Comparison of ENCODE assay signal across 8 cellular contexts in genomic region chr3:152271465-152272035, GRCh38. TPM values are rescaled to one million over a fixed set of nuclear protein-coding genes. Genes with fewer than 3 reads are reported as not detected.
DNase-seq lines count a peak whose midpoint lies in the region; ATAC-seq, FAIRE-seq and TF ChIP-seq lines count a peak whose summit lies in the region.

No MANE protein-coding gene starts in this region.

- H3K36me3 ChIP-seq in HepG2 (replicated peaks in 1 of 2; ENCODE audit: control insufficient read depth in 1 of 2, insufficient read depth in 2 of 2, low read length in 2 of 2): no peaks in the 10 kb centered on the region
- no peaks in the 10 kb centered on the region for H3K36me3 ChIP-seq in thymus (ENCODE audit: control insufficient read depth, insufficient read depth)

- peak overlapping the region; percentile 94; the same call in 1 of the 2 replicates for H3K9ac ChIP-seq in HepG2 (ENCODE audit: insufficient read depth, low read depth, low read length)

- no TSS peak for BruUV-seq in HepG2 (replicated peaks; lab: Mats Ljungman, UMichigan)

- H3K4me2 ChIP-seq in HepG2 (ENCODE audit: low read depth, low read length): peak overlapping the region; percentile 79

- no peaks in the 10 kb centered on the region for H3K27me3 ChIP-seq in HepG2 (ENCODE audit: control insufficient read depth in 1 of 2, insufficient read depth in 2 of 2, low read length in 2 of 2)
- no peaks in the 10 kb centered on the region for H3K27me3 ChIP-seq in thymus (ENCODE audit: control insufficient read depth, insufficient read depth)

- TF ChIP-seq POLR2A in HepG2 (IDR thresholded peaks at IDR 0.05; ENCODE audit: insufficient read depth in 1 of 2, low read depth in 2 of 2, low read length in 2 of 2): no peak

- TF ChIP-seq EP300 in HepG2 (IDR thresholded peaks at IDR 0.05; ENCODE audit: low read depth in 2 of 2, low read length in 2 of 2) (no peak), HepG2 (CRISPR knock-in tag; IDR thresholded peaks at IDR 0.05; ENCODE audit: borderline replicate concordance) (no peak)

- H3K9me3 ChIP-seq in HepG2 (ENCODE audit: low read length) (no peaks in the 10 kb centered on the region), thymus (ENCODE audit: control insufficient read depth) (no peaks in the 10 kb centered on the region)

- POLR2A ChIA-PET in HepG2 (lab: Yijun Ruan, JAX) (no interaction called here), WTC11 (lab: Charles Lee) (no interaction called here)

- H4K20me1 ChIP-seq in HepG2 (ENCODE audit: insufficient read depth, low read length): 0 out of 2 replicates have a peak, but pooled peaks cover 2% of the 10 kb centered on the region

- peak overlapping the region; percentile 3 to 87 (median 81); a peak in 4 of 6 replicates for H3K4me3 ChIP-seq in HepG2 (replicated peaks in 1 of 3; ENCODE audit: insufficient read depth in 1 of 3, low read depth in 2 of 3, low read length in 3 of 3)
- peak overlapping the region; percentile 98 for H3K4me3 ChIP-seq in thymus (ENCODE audit: low read length)

- H3K27ac ChIP-seq in HepG2 (ENCODE audit: extremely low read length, insufficient read depth, low read length) (peak overlapping the region; percentile 97), thymus (ENCODE audit: low read depth) (no peak overlapping the region)

- WGBS in HepG2 (ENCODE audit: low lambda C conversion rate): 62% methylated on average over 3 of the region's 3 CpGs
- 7% methylated on average over 3 of the region's 3 CpGs for WGBS in thymus

- peaks cover 40% of the 10 kb centered on the region for H3K36me3 Mint-ChIP-seq in activated CD4-positive, alpha-beta T cell treated with anti-CD3 and anti-CD28 coated beads, Interleukin-2, amount 10 ng/mL, durations not matched to agents 24 days and 14 days (ENCODE audit: low read depth)
- H3K36me3 Mint-ChIP-seq in activated T-helper 2 cell treated with anti-CD3 and anti-CD28 coated beads, Interferon-gamma antibody, Interleukin-2, Interleukin-4, amounts not matched to agents 10 μg/mL and 5 μg/mL and 100 μg/mL, durations not matched to agents 14 hours and 24 hours and 36 hours (ENCODE audit: low read depth): peaks cover 31% of the 10 kb centered on the region
- no peaks in the 10 kb centered on the region for H3K36me3 Mint-ChIP-seq in WTC11

- no peak for TF ChIP-seq RAD21 in HepG2 (CRISPR knock-in tag; IDR thresholded peaks at IDR 0.05)

- H3K9me3 Mint-ChIP-seq in activated CD4-positive, alpha-beta T cell treated with anti-CD3 and anti-CD28 coated beads, Interleukin-2, amount 10 ng/mL, durations not matched to agents 24 days and 14 days: no peaks in the 10 kb centered on the region
- H3K9me3 Mint-ChIP-seq in activated T-helper 2 cell treated with anti-CD3 and anti-CD28 coated beads, Interferon-gamma antibody, Interleukin-2, Interleukin-4, amounts not matched to agents 10 μg/mL and 5 μg/mL and 100 μg/mL, durations not matched to agents 14 hours and 24 hours and 36 hours: no peaks in the 10 kb centered on the region
- no peaks in the 10 kb centered on the region for H3K9me3 Mint-ChIP-seq in WTC11

- H3K27me3 Mint-ChIP-seq in activated CD4-positive, alpha-beta T cell treated with anti-CD3 and anti-CD28 coated beads, Interleukin-2, amount 10 ng/mL, durations not matched to agents 24 days and 14 days: no peaks in the 10 kb centered on the region
- H3K27me3 Mint-ChIP-seq in activated T-helper 2 cell treated with anti-CD3 and anti-CD28 coated beads, Interferon-gamma antibody, Interleukin-2, Interleukin-4, amounts not matched to agents 10 μg/mL and 5 μg/mL and 100 μg/mL, durations not matched to agents 14 hours and 24 hours and 36 hours (ENCODE audit: low read depth): no peaks in the 10 kb centered on the region
- peaks cover 19% of the 10 kb centered on the region for H3K27me3 Mint-ChIP-seq in WTC11 (ENCODE audit: low read depth)

- TF ChIP-seq CTCF in HepG2 (CRISPR knock-in tag; IDR thresholded peaks at IDR 0.05) (no peak), WTC11 (IDR thresholded peaks at IDR 0.05) (no peak)

- CTCF ChIA-PET in HepG2 (lab: Yijun Ruan, JAX; ENCODE audit: low intra/inter-chr PET ratio, low total read pairs) (no interaction called here), WTC11 (lab: Charles Lee) (interaction anchor here (0.7 kb wide), 1 partner anchor 336 kb away, joined by 3 read pairs; no protein-coding TSS in a partner anchor)

- peaks cover 67% of the 10 kb centered on the region for H3K4me1 ChIP-seq in HepG2 (ENCODE audit: insufficient read depth, low read length)
- peaks cover 17% of the 10 kb centered on the region for H3K4me1 ChIP-seq in thymus (ENCODE audit: control insufficient read depth, insufficient read depth, low read length)

- ATAC-seq in HepG2 (no peak), WTC11 (no peak)

- no peak for DNase-seq in activated CD4-positive, alpha-beta T cell treated with anti-CD3 and anti-CD28 coated beads, Interleukin-2, amount 10 ng/mL, durations not matched to agents 24 days and 14 days
- no peak for DNase-seq in activated CD4-positive, alpha-beta T cell treated with anti-CD3 and anti-CD28 coated beads for 48 hours
- no peak for DNase-seq in activated T-helper 2 cell treated with anti-CD3 and anti-CD28 coated beads, Interferon-gamma antibody, Interleukin-2, Interleukin-4, amounts not matched to agents 10 μg/mL and 5 μg/mL and 100 μg/mL, durations not matched to agents 14 hours and 24 hours and 36 hours (ENCODE audit: low spot score)
- DNase-seq in HepG2 (ENCODE audit: low spot score) (no peak), WTC11 (ENCODE audit: low spot score) (no peak), NCI-H187 (lab: John Stamatoyannopoulos, UW) (no peak), GM19238 (ENCODE audit: insufficient read length, low spot score) (no peak)

- in situ Hi-C loops in HepG2 (cut with HindIII; ENCODE audit: extremely low pct_ligation_motif_present, low pct_unique_long_range_greater_than_20kb): no loop called here

- H2AFZ ChIP-seq in HepG2 (ENCODE audit: low read length): no peak overlapping the region

- H3K4me3 Mint-ChIP-seq in activated CD4-positive, alpha-beta T cell treated with anti-CD3 and anti-CD28 coated beads, Interleukin-2, amount 10 ng/mL, durations not matched to agents 24 days and 14 days: peak overlapping the region; percentile 83
- peak overlapping the region; percentile 94 for H3K4me3 Mint-ChIP-seq in activated T-helper 2 cell treated with anti-CD3 and anti-CD28 coated beads, Interferon-gamma antibody, Interleukin-2, Interleukin-4, amounts not matched to agents 10 μg/mL and 5 μg/mL and 100 μg/mL, durations not matched to agents 14 hours and 24 hours and 36 hours (ENCODE audit: low read depth)
- H3K4me3 Mint-ChIP-seq in WTC11: no peak overlapping the region

- H3K4me1 Mint-ChIP-seq in activated CD4-positive, alpha-beta T cell treated with anti-CD3 and anti-CD28 coated beads, Interleukin-2, amount 10 ng/mL, durations not matched to agents 24 days and 14 days: peaks cover 49% of the 10 kb centered on the region
- H3K4me1 Mint-ChIP-seq in activated T-helper 2 cell treated with anti-CD3 and anti-CD28 coated beads, Interferon-gamma antibody, Interleukin-2, Interleukin-4, amounts not matched to agents 10 μg/mL and 5 μg/mL and 100 μg/mL, durations not matched to agents 14 hours and 24 hours and 36 hours (ENCODE audit: low read depth): peaks cover 53% of the 10 kb centered on the region
- peaks cover 51% of the 10 kb centered on the region for H3K4me1 Mint-ChIP-seq in WTC11

- intact Hi-C loops in activated CD4-positive, alpha-beta T cell treated with anti-CD3 and anti-CD28 coated beads, Interleukin-2, amount 10 ng/mL, durations not matched to agents 24 days and 14 days (cut with micrococcal nuclease): loop anchor here (2.0 to 5.0 kb wide), 3 partner anchors 27 to 1071 kb away; no protein-coding TSS in a partner anchor
- intact Hi-C loops in activated T-helper 2 cell treated with anti-CD3 and anti-CD28 coated beads, Interferon-gamma antibody, Interleukin-2, Interleukin-4, amounts not matched to agents 10 μg/mL and 5 μg/mL and 100 μg/mL, durations not matched to agents 14 hours and 24 hours and 36 hours (cut with micrococcal nuclease): loop anchor here (1.0 to 5.0 kb wide), 4 partner anchors 8 to 1069 kb away; partner anchors contain the start of gene GPR171
- intact Hi-C loops in HepG2 (cut with micrococcal nuclease; ENCODE audit: unreplicated experiment): loop anchor here (5.0 kb wide), 1 partner anchor 111 kb away; no protein-coding TSS in a partner anchor

- H3K79me2 ChIP-seq in HepG2 (ENCODE audit: insufficient read depth, low read length): peaks cover 71% of the 10 kb centered on the region

- H3K27ac Mint-ChIP-seq in activated CD4-positive, alpha-beta T cell treated with anti-CD3 and anti-CD28 coated beads, Interleukin-2, amount 10 ng/mL, durations not matched to agents 24 days and 14 days: peak overlapping the region; percentile 94
- H3K27ac Mint-ChIP-seq in activated T-helper 2 cell treated with anti-CD3 and anti-CD28 coated beads, Interferon-gamma antibody, Interleukin-2, Interleukin-4, amounts not matched to agents 10 μg/mL and 5 μg/mL and 100 μg/mL, durations not matched to agents 14 hours and 24 hours and 36 hours: peak overlapping the region; percentile 89
- H3K27ac Mint-ChIP-seq in WTC11: no peak overlapping the region

- no peak for FAIRE-seq in HepG2 (lab: Jason Lieb, UNC)

RNA-seq across cellular contexts. Expression of gene MBNL1, which starts 2.8 kb away (rescaled TPM):
- 296 and 298 TPM in 2 replicates for total RNA-seq in activated CD4-positive, alpha-beta T cell treated with anti-CD3 and anti-CD28 coated beads, Interleukin-2, amount 10 ng/mL, durations not matched to agents 24 days and 14 days
- 230 and 244 TPM in 2 replicates for total RNA-seq in activated T-helper 2 cell treated with anti-CD3 and anti-CD28 coated beads, Interferon-gamma antibody, Interleukin-2, Interleukin-4, amounts not matched to agents 10 μg/mL and 5 μg/mL and 100 μg/mL, durations not matched to agents 14 hours and 24 hours and 36 hours
- total RNA-seq in HepG2 (2016; rRNA removed; fragmentation: Illumina TruSeq; extraction: Trizol) (55.4 TPM in 2 replicates), WTC11 (2021) (16.0 to 20.4 TPM (median 17.8 TPM) in 3 replicates)
- total RNA-seq in HepG2 (2016; cell fraction: cytosol; rRNA removed; fragmentation: Illumina TruSeq; extraction: Trizol; ENCODE audit: low read depth): 8.2 and 11.3 TPM in 2 replicates
- 50.3 and 56.4 TPM in 2 replicates for total RNA-seq in HepG2 (2016; cell fraction: insoluble cytoplasmic fraction; rRNA removed; fragmentation: Illumina TruSeq; extraction: Trizol)
- total RNA-seq in HepG2 (2016; cell fraction: membrane; rRNA removed; fragmentation: Illumina TruSeq; extraction: Trizol): 19.1 and 21.6 TPM in 2 replicates
- 106 and 117 TPM in 2 replicates for total RNA-seq in HepG2 (2016; cell fraction: nucleus; rRNA removed; fragmentation: Illumina TruSeq; extraction: Trizol)
- polyA plus RNA-seq in HepG2 (2011; rRNA removed) (19.3 and 27.1 TPM in 2 replicates), thymus (89.0 TPM)
- polyA plus RNA-seq in HepG2 (2011; cell fraction: cytosol; rRNA removed): 23.1 and 24.2 TPM in 2 replicates
- polyA plus RNA-seq in HepG2 (2011; cell fraction: nucleus; rRNA removed): 28.6 and 31.4 TPM in 2 replicates
- 16.4 and 17.7 TPM in 2 replicates for polyA plus RNA-seq in HepG2 (2012)
- polyA plus RNA-seq in HepG2 (2016; cell fraction: cytosol; fragmentation: Illumina TruSeq; extraction: Trizol; ENCODE audit: low read depth): 1.4 and 1.5 TPM in 2 replicates
- 35.7 and 36.6 TPM in 2 replicates for polyA plus RNA-seq in HepG2 (2016; cell fraction: insoluble cytoplasmic fraction; fragmentation: Illumina TruSeq; extraction: Trizol; ENCODE audit: low read depth)
- polyA plus RNA-seq in HepG2 (2016; cell fraction: membrane; fragmentation: Illumina TruSeq; extraction: Trizol; ENCODE audit: low read depth): 6.8 TPM in 2 replicates
- 41.8 and 44.0 TPM in 2 replicates for polyA plus RNA-seq in HepG2 (2016; cell fraction: nucleus; fragmentation: Illumina TruSeq; extraction: Trizol; ENCODE audit: insufficient read depth, low read depth)
- 130 and 203 TPM in 2 replicates for polyA minus RNA-seq in HepG2 (2011; rRNA and poly(A)+ RNA removed; ENCODE audit: low replicate concordance)
- 59.9 and 63.4 TPM in 2 replicates for polyA minus RNA-seq in HepG2 (2011; cell fraction: cytosol; rRNA and poly(A)+ RNA removed)
- polyA minus RNA-seq in HepG2 (2011; cell fraction: nucleus; rRNA and poly(A)+ RNA removed): 167 and 169 TPM in 2 replicates
